Comparison of ENCODE assay signal across 1 cellular context in the genomic region with DNA sequence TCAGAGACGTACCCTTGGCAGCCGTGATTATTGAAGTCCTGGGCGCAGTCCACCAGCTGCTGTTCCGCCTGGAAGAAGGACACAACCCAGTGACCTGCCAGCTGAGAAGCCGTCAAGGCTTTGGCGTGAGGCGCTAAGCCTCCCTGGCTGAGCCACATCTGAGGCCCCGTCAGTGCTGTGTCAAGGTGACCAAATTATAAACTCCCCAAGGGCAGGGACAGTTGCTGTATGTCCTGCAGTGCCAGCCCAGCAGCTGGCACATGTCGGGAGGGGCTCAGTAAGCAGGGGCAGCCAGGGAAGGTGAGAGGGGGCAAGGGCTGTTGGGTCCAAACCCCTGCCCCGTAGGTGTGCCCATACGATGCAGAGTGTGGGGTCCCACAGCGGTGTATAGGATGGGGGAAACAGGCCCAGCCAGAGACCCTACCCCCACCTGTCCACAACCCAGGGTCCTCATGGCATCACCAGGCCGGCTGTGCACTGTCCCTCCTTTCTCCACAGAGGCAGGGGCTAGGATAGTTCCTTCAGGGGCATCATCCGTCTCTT.
TF ChIP-seq lines count a peak whose summit lies in the region.

No MANE protein-coding gene starts in this region.

TF ChIP-seq in HCT116, 20 proteins besides CTCF, POLR2A, EP300 and RAD21 (continued from another document):
- TF ChIP-seq, protein P1, sequence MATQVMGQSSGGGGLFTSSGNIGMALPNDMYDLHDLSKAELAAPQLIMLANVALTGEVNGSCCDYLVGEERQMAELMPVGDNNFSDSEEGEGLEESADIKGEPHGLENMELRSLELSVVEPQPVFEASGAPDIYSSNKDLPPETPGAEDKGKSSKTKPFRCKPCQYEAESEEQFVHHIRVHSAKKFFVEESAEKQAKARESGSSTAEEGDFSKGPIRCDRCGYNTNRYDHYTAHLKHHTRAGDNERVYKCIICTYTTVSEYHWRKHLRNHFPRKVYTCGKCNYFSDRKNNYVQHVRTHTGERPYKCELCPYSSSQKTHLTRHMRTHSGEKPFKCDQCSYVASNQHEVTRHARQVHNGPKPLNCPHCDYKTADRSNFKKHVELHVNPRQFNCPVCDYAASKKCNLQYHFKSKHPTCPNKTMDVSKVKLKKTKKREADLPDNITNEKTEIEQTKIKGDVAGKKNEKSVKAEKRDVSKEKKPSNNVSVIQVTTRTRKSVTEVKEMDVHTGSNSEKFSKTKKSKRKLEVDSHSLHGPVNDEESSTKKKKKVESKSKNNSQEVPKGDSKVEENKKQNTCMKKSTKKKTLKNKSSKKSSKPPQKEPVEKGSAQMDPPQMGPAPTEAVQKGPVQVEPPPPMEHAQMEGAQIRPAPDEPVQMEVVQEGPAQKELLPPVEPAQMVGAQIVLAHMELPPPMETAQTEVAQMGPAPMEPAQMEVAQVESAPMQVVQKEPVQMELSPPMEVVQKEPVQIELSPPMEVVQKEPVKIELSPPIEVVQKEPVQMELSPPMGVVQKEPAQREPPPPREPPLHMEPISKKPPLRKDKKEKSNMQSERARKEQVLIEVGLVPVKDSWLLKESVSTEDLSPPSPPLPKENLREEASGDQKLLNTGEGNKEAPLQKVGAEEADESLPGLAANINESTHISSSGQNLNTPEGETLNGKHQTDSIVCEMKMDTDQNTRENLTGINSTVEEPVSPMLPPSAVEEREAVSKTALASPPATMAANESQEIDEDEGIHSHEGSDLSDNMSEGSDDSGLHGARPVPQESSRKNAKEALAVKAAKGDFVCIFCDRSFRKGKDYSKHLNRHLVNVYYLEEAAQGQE (IDR thresholded peaks at IDR 0.05; ENCODE audit: low read depth): no peak
